ENCODE assay signal across 8 cellular contexts in genomic region chr17:27601069-27601974, GRCh38. TPM values are rescaled to one million over a fixed set of nuclear protein-coding genes. Genes with fewer than 3 reads are reported as not detected.
DNase-seq lines count a peak whose midpoint lies in the region; ATAC-seq, FAIRE-seq and TF ChIP-seq lines count a peak whose summit lies in the region.

No MANE protein-coding gene starts in this region.

- H3K9me3 ChIP-seq in MG63 (no peaks in the 10 kb centered on the region), pancreas (no peaks in the 10 kb centered on the region)

- no peaks in the 10 kb centered on the region for H3K9me3 Mint-ChIP-seq in type B pancreatic cell

- H3K4me3 ChIP-seq in MG63 (no peak overlapping the region), pancreas (no peak overlapping the region)

- peaks cover 11% of the 10 kb centered on the region for H3K36me3 Mint-ChIP-seq in type B pancreatic cell

- H3K4me1 ChIP-seq in pancreas = peaks cover 6 to 8% (median 8%) of the 10 kb centered on the region in 3 donors

- H3K27ac Mint-ChIP-seq in type B pancreatic cell = peak overlapping the region; percentile 41

- no peak for FAIRE-seq in pancreas (lab: Jason Lieb, UNC)

- TF ChIP-seq CTCF in pancreas (IDR thresholded peaks at IDR 0.05) (peak; percentile 85 to 87 (median 86)), type B pancreatic cell (conservative IDR thresholded peaks at IDR 0.05) (peak; percentile 95)

- H3K4me1 Mint-ChIP-seq in type B pancreatic cell (ENCODE audit: unreplicated experiment) = peaks cover 7% of the 10 kb centered on the region

- H3K27me3 Mint-ChIP-seq in type B pancreatic cell = no peaks in the 10 kb centered on the region

- H3K36me3 ChIP-seq in MG63 = no peaks in the 10 kb centered on the region; the same call in 1 of the 2 replicates
- peaks cover 2 to 44% (median 29%) of the 10 kb centered on the region in 3 donors for H3K36me3 ChIP-seq in pancreas

- H3K27ac ChIP-seq in pancreas = no peak overlapping the region

- ATAC-seq in pancreas = peak; percentile 47 to 80 (median 69)
- no peak for ATAC-seq in HG02759 (IDR thresholded peaks at IDR 0.05; ENCODE audit: unreplicated experiment)

- H3K27me3 ChIP-seq in MG63 (no peaks in the 10 kb centered on the region), pancreas (no peaks in the 10 kb centered on the region)

- no peak overlapping the region for H3K4me3 Mint-ChIP-seq in type B pancreatic cell

- intact Hi-C loops in pancreas (cut with DNase I) = loop anchor here in 2 of 3 donors (5.0 to 10.0 kb wide), 3 partner anchors 51 to 247 kb away; no protein-coding TSS in a partner anchor

- peak; percentile 75 for DNase-seq in Daoy (ENCODE audit: low read depth)
- DNase-seq in MG63 = peak; percentile 47
- peak; percentile 70 for DNase-seq in SKM-1 (lab: John Stamatoyannopoulos, UW; ENCODE audit: unreplicated experiment)
- DNase-seq in activated naive CD4-positive, alpha-beta T cell treated with anti-CD3 and anti-CD28 coated beads, Interleukin-2, amount 50 U/mL, for 16 hours = peak; percentile 80
- peak; percentile 50 for DNase-seq in glomerular endothelial cell (ENCODE audit: extremely low read depth, low read depth, low spot score)
- peak; percentile 72 to 90 (median 78) for DNase-seq in pancreas
- peak; percentile 87 for DNase-seq in type B pancreatic cell (ENCODE audit: extremely low spot score, unreplicated experiment)

- 59 to 60% methylated on average over 11 of the region's 11 CpGs for WGBS in pancreas, 2 donors

RNA-seq across cellular contexts. Expression of gene LGALS9, which starts 29.7 kb away (rescaled TPM):
- total RNA-seq in Daoy (2014; rRNA removed; shearing (Covaris generic)) = 2.2 and 4.1 TPM in 2 replicates
- total RNA-seq in MG63 (2014; rRNA removed; shearing (Covaris generic); ENCODE audit: low replicate concordance) = 1.2 and 1.8 TPM in 2 replicates
- 120 and 200 TPM in 2 replicates for total RNA-seq in glomerular endothelial cell
- total RNA-seq in pancreas = 10 to 100 TPM in 4 of 6 donors, 1 to 10 TPM in 2; 5.2 to 77.3 (median 13.5) TPM
- 10 to 100 TPM; 20.9 to 29.8 TPM for polyA plus RNA-seq in pancreas
- 22.5 and 25.3 TPM in 2 replicates for total RNA-seq in type B pancreatic cell (ENCODE audit: low replicate concordance)
